ENCODE assay signal across 1 cellular context in genomic region chr6:28266962-28267694, GRCh38.
TF ChIP-seq lines count a peak whose summit lies in the region.

ZSCAN26 (plus strand) TSS chr6:28267143; CDS start chr6:28271920, 4,777 bp downstream.

TF ChIP-seq in HepG2, 621 proteins besides CTCF, POLR2A, EP300 and RAD21 (continued from another document and continues in another):
- TF ChIP-seq ZNF687 (CRISPR knock-in tag; IDR thresholded peaks at IDR 0.05) = peak; percentile 96
- TF ChIP-seq IKZF5 (CRISPR knock-in tag; IDR thresholded peaks at IDR 0.05) = peak; percentile 90
- TF ChIP-seq ZNF678 (CRISPR knock-in tag; IDR thresholded peaks at IDR 0.05) = 0 out of 2 replicates have a peak, but pooled peaks have one; percentile 57
- no peak for TF ChIP-seq FUBP1 (CRISPR knock-in tag; IDR thresholded peaks at IDR 0.05; ENCODE audit: borderline replicate concordance)
- TF ChIP-seq ZNF839 (CRISPR knock-in tag; IDR thresholded peaks at IDR 0.05; ENCODE audit: borderline replicate concordance) = peak; percentile 69; the same call in 1 of the 2 replicates
- TF ChIP-seq FOXK1 (CRISPR knock-in tag; IDR thresholded peaks at IDR 0.05; ENCODE audit: borderline replicate concordance, low read depth) = peak; percentile 65; the same call in 1 of the 2 replicates
- TF ChIP-seq ZNF275 (CRISPR knock-in tag; IDR thresholded peaks at IDR 0.05; ENCODE audit: borderline replicate concordance) = peak; percentile 57; the same call in 1 of the 2 replicates
- peak; percentile 57; the same call in 1 of the 2 replicates for TF ChIP-seq TP53 (CRISPR knock-in tag; conservative IDR thresholded peaks at IDR 0.05)
- no peak for TF ChIP-seq RELA (CRISPR knock-in tag; IDR thresholded peaks at IDR 0.05)
- TF ChIP-seq HNRNPL (IDR thresholded peaks at IDR 0.05; ENCODE audit: low read depth, low read length) = no peak
- peak; percentile 84 for TF ChIP-seq ZNF768 (CRISPR knock-in tag; IDR thresholded peaks at IDR 0.05)
- TF ChIP-seq ZBTB20 (CRISPR knock-in tag; IDR thresholded peaks at IDR 0.05; ENCODE audit: borderline replicate concordance, low read depth) = peak; percentile 88; the same call in 1 of the 2 replicates
- peak; percentile 93 for TF ChIP-seq XRCC5 (optimal IDR thresholded peaks at IDR 0.05; ENCODE audit: low read length)
- TF ChIP-seq PCBP1 (IDR thresholded peaks at IDR 0.05; ENCODE audit: borderline replicate concordance, low read depth, low read length) = no peak
- no peak for TF ChIP-seq ZBTB33 (CRISPR knock-in tag; IDR thresholded peaks at IDR 0.05)
- peak; percentile 86; the same call in 1 of the 2 replicates for TF ChIP-seq CREB3 (CRISPR knock-in tag; IDR thresholded peaks at IDR 0.05)
- TF ChIP-seq BHLHE40 (IDR thresholded peaks at IDR 0.05; ENCODE audit: low read length) = no peak
- peak; percentile 78; the same call in 1 of the 2 replicates for TF ChIP-seq ZBTB44 (CRISPR knock-in tag; IDR thresholded peaks at IDR 0.05)
- peak in 1 of 2 experiments; percentile 94; a peak in 2 of 4 replicates for TF ChIP-seq KLF16 (CRISPR knock-in tag; IDR thresholded peaks at IDR 0.05)
- no peak for TF ChIP-seq ZNF24 (IDR thresholded peaks at IDR 0.05)
- peak; percentile 69; the same call in 1 of the 2 replicates for TF ChIP-seq FOXO1 (CRISPR knock-in tag; IDR thresholded peaks at IDR 0.05)
- TF ChIP-seq ZNF263 (CRISPR knock-in tag; IDR thresholded peaks at IDR 0.05) = peak; percentile 70
- TF ChIP-seq ZNF776 (CRISPR knock-in tag; IDR thresholded peaks at IDR 0.05) = no peak
- TF ChIP-seq TCF7 (IDR thresholded peaks at IDR 0.05; ENCODE audit: low read depth) = no peak
- TF ChIP-seq NR2C2 (CRISPR knock-in tag; IDR thresholded peaks at IDR 0.05; ENCODE audit: borderline replicate concordance) = 0 out of 2 replicates have a peak, but pooled peaks have one; percentile 52
- TF ChIP-seq ZNF335 (CRISPR knock-in tag; IDR thresholded peaks at IDR 0.05) = peak; percentile 90
- TF ChIP-seq MBD4 (IDR thresholded peaks at IDR 0.05; ENCODE audit: borderline replicate concordance, low read length) = no peak
- TF ChIP-seq PRDM4 (CRISPR knock-in tag; IDR thresholded peaks at IDR 0.05; ENCODE audit: borderline replicate concordance) = 0 out of 2 replicates have a peak, but pooled peaks have one; percentile 81
- 0 out of 2 replicates have a peak, but pooled peaks have one; percentile 57 for TF ChIP-seq ZNF761 (CRISPR knock-in tag; conservative IDR thresholded peaks at IDR 0.05)
- TF ChIP-seq MED8 (CRISPR knock-in tag; IDR thresholded peaks at IDR 0.05; ENCODE audit: insufficient replicate concordance) = peak; percentile 54
- TF ChIP-seq ATM (IDR thresholded peaks at IDR 0.05; ENCODE audit: borderline replicate concordance) = no peak
- TF ChIP-seq ZNF557 (CRISPR knock-in tag; IDR thresholded peaks at IDR 0.05) = 0 out of 2 replicates have a peak, but pooled peaks have one; percentile 81
- no peak for TF ChIP-seq TRIM22 (IDR thresholded peaks at IDR 0.05)
- TF ChIP-seq ZNF138 (CRISPR knock-in tag; IDR thresholded peaks at IDR 0.05; ENCODE audit: low read depth) = no peak
- TF ChIP-seq ZNF317 (CRISPR knock-in tag; IDR thresholded peaks at IDR 0.05) = peak; percentile 78
- peak; percentile 97 for TF ChIP-seq KDM5B (CRISPR knock-in tag; IDR thresholded peaks at IDR 0.05; ENCODE audit: borderline replicate concordance)
- no peak for TF ChIP-seq MLXIP (CRISPR knock-in tag; IDR thresholded peaks at IDR 0.05; ENCODE audit: borderline replicate concordance)
- peak; percentile 87; the same call in 1 of the 2 replicates for TF ChIP-seq ZNF782 (CRISPR knock-in tag; IDR thresholded peaks at IDR 0.05; ENCODE audit: borderline replicate concordance)
